9 cellular contexts compared by ENCODE assay signal in the genomic region with DNA sequence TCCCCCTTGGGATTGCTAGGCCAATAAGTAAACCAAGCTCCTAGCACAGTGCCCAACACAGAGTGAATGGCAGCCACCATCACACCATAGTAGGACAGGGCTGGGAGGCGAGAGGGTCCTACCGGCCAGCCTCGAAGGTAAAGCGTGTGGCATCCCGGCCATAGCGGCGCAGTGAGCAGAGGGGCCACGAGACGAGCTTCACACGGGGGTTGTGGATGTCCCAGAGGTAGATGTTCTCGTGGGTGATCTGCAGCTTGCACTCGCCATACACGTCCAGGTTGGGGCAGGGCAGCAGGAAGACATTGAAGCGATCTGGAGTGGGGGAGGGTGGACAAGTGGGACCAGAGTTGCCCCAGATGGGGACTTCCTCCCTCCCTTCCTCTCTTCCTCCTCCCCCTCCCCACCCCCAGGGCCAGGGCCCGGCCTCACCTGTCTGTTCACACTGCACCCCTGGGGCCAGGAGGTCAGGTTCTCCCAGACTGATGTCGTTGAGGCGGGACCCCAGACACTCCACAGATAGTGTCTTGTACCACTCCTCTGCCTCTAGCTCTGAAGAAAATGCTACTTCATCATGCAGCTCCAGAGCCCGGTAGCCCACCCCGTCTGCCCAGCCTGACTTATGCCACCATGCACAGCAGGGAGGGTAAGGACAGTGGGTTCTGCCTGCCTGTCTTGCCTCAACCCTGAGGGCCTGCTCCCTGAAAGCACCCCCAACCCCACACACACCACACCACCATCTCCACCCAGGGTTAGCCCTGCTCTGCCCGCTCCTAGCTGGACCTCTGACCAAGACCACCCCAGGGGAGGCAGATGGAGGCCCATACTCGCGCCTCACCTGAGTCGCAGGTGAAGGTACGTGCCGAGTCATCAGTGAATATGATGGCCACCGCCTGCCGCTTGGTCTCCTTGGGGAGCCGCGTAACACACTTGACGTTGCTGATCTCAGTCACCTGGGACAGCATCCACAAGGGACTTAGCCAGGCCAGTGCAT. TPM values are rescaled to one million over a fixed set of nuclear protein-coding genes. Genes with fewer than 3 reads are reported as not detected.
A peak's percentile ranks its signal among the peaks of the same experiment; 100 is the strongest.
DNase-seq lines count a peak whose midpoint lies in the region; ATAC-seq and TF ChIP-seq lines count a peak whose summit lies in the region.
"Had no signal": no experiment of that assay in that cellular context is flagged by ENCODE, and none has a peak within 500 bp of the region (broad histone marks: within the 10 kb centered on the region; RNA-seq: fewer than 3 reads in every experiment).

No MANE protein-coding gene starts in this region.

- H3K36me3 ChIP-seq in DND-41 (ENCODE audit: insufficient read depth, low read length) (peaks cover 32% of the 10 kb centered on the region), A673 (ENCODE audit: insufficient read depth, low read length, poor library complexity, severe bottlenecking) (peaks cover 43% of the 10 kb centered on the region), tibial nerve (peaks cover 0 to 55% (median 2%) of the 10 kb centered on the region in 3 donors)

- H4K20me1 ChIP-seq in DND-41 (ENCODE audit: insufficient read depth, low read length) = peaks cover 3% of the 10 kb centered on the region

- TF ChIP-seq CTCF in DND-41 (IDR thresholded peaks at IDR 0.05; ENCODE audit: borderline replicate concordance, extremely low read depth, low read length, poor library complexity, severe bottlenecking) = no peak
- TF ChIP-seq CTCF in A673 (conservative IDR thresholded peaks at IDR 0.05; ENCODE audit: low read depth, low read length) = no peak
- TF ChIP-seq CTCF in tibial nerve (IDR thresholded peaks at IDR 0.05) = no peak

- no peaks in the 10 kb centered on the region for H3K9me3 ChIP-seq in DND-41 (ENCODE audit: insufficient read depth, low read length, severe bottlenecking)
- no peaks in the 10 kb centered on the region for H3K9me3 ChIP-seq in A673 (ENCODE audit: low read depth, low read length, poor library complexity, severe bottlenecking)
- H3K9me3 ChIP-seq in tibial nerve = no peaks in the 10 kb centered on the region

- H3K27me3 ChIP-seq in DND-41 (ENCODE audit: insufficient read depth, low read length, poor library complexity) = no peaks in the 10 kb centered on the region
- no peaks in the 10 kb centered on the region for H3K27me3 ChIP-seq in A673 (replicated peaks; ENCODE audit: insufficient read depth, low read depth, low read length, poor library complexity)
- no peaks in the 10 kb centered on the region for H3K27me3 ChIP-seq in tibial nerve

- no peak overlapping the region for H3K4me3 ChIP-seq in DND-41 (ENCODE audit: low read depth in 1 of 2, low read length in 2 of 2)
- H3K4me3 ChIP-seq in A673 (ENCODE audit: low read depth, low read length, poor library complexity, severe bottlenecking) = no peak overlapping the region
- no peak overlapping the region for H3K4me3 ChIP-seq in tibial nerve

- H3K9ac ChIP-seq in DND-41 (ENCODE audit: low read depth, low read length) = no peak overlapping the region

- no peak overlapping the region for H2AFZ ChIP-seq in DND-41 (ENCODE audit: low read depth, low read length)

- no peaks in the 10 kb centered on the region for H3K79me2 ChIP-seq in DND-41 (ENCODE audit: insufficient read depth, low read length)

- no peak overlapping the region for H3K4me2 ChIP-seq in DND-41 (ENCODE audit: insufficient read depth, low read length)

- intact Hi-C loops in A673 (cut with micrococcal nuclease; ENCODE audit: unreplicated experiment) = no loop called here

- no peaks in the 10 kb centered on the region for H3K9me3 Mint-ChIP-seq in T-helper 2 cell treated with Interferon-gamma antibody and Interleukin-4, amounts not matched to agents 5 μg/mL and 100 μg/mL, for 36 hours
- no peaks in the 10 kb centered on the region for H3K9me3 Mint-ChIP-seq in activated CD4-positive, alpha-beta memory T cell treated with anti-CD3 and anti-CD28 coated beads, Interleukin-2, amount 10 ng/mL, durations not matched to agents 7 days and 5 days
- no peaks in the 10 kb centered on the region for H3K9me3 Mint-ChIP-seq in memory B cell

- CTCF ChIA-PET in activated CD4-positive, alpha-beta memory T cell treated with anti-CD3 and anti-CD28 coated beads, Interleukin-2, amount 10 ng/mL, durations not matched to agents 7 days and 5 days (lab: Charles Lee) = interaction anchor here (1.1 to 2.2 kb wide), 6 partner anchors 10 to 63 kb away, joined by 4 to 20 read pairs (median 5); partner anchors contain the start of genes CIAPIN1, COQ9 and POLR2C
- CTCF ChIA-PET in A673 (lab: Charles Lee) = no interaction called here

- WGBS in tibial nerve, 2 donors = 79 to 82% methylated on average over 30 of the region's 30 CpGs

- no peak for DNase-seq in T-helper 2 cell treated with Interferon-gamma antibody and Interleukin-4, amounts not matched to agents 5 μg/mL and 100 μg/mL, for 36 hours (ENCODE audit: low spot score)
- DNase-seq in T-helper 2 cell (no peak), DND-41 (no peak), memory B cell (ENCODE audit: low spot score in 2 of 2) (no peak), A673 (ENCODE audit: low spot score) (no peak), pons (ENCODE audit: low spot score) (no peak), tibial nerve (ENCODE audit: low spot score in 2 of 2) (no peak)
- no peak for DNase-seq in activated CD4-positive, alpha-beta memory T cell treated with anti-CD3 and anti-CD28 coated beads, Interleukin-2, amount 10 ng/mL, durations not matched to agents 7 days and 5 days
- DNase-seq: NCI-H146 had no signal

- H3K27ac Mint-ChIP-seq in T-helper 2 cell treated with Interferon-gamma antibody and Interleukin-4, amounts not matched to agents 5 μg/mL and 100 μg/mL, for 36 hours = peak overlapping the region; percentile 36
- H3K27ac Mint-ChIP-seq in activated CD4-positive, alpha-beta memory T cell treated with anti-CD3 and anti-CD28 coated beads, Interleukin-2, amount 10 ng/mL, durations not matched to agents 7 days and 5 days = peak overlapping the region; percentile 35
- H3K27ac Mint-ChIP-seq in memory B cell = peak overlapping the region; percentile 73

- BruUV-seq in A673 (replicated peaks; lab: Mats Ljungman, UMichigan) = no TSS peak

- H3K36me3 Mint-ChIP-seq in T-helper 2 cell treated with Interferon-gamma antibody and Interleukin-4, amounts not matched to agents 5 μg/mL and 100 μg/mL, for 36 hours (ENCODE audit: low read depth) = peaks cover 11% of the 10 kb centered on the region
- H3K36me3 Mint-ChIP-seq in activated CD4-positive, alpha-beta memory T cell treated with anti-CD3 and anti-CD28 coated beads, Interleukin-2, amount 10 ng/mL, durations not matched to agents 7 days and 5 days (ENCODE audit: low read depth) = peaks cover 17% of the 10 kb centered on the region
- peaks cover 10% of the 10 kb centered on the region for H3K36me3 Mint-ChIP-seq in memory B cell

- peak overlapping the region; percentile 34 for H3K4me3 Mint-ChIP-seq in T-helper 2 cell treated with Interferon-gamma antibody and Interleukin-4, amounts not matched to agents 5 μg/mL and 100 μg/mL, for 36 hours
- no peak overlapping the region for H3K4me3 Mint-ChIP-seq in activated CD4-positive, alpha-beta memory T cell treated with anti-CD3 and anti-CD28 coated beads, Interleukin-2, amount 10 ng/mL, durations not matched to agents 7 days and 5 days
- no peak overlapping the region for H3K4me3 Mint-ChIP-seq in memory B cell

- peaks cover 3% of the 10 kb centered on the region for H3K27me3 Mint-ChIP-seq in T-helper 2 cell treated with Interferon-gamma antibody and Interleukin-4, amounts not matched to agents 5 μg/mL and 100 μg/mL, for 36 hours (ENCODE audit: low read depth)
- no peaks in the 10 kb centered on the region for H3K27me3 Mint-ChIP-seq in activated CD4-positive, alpha-beta memory T cell treated with anti-CD3 and anti-CD28 coated beads, Interleukin-2, amount 10 ng/mL, durations not matched to agents 7 days and 5 days
- H3K27me3 Mint-ChIP-seq in memory B cell = peaks cover 2% of the 10 kb centered on the region

- H3K4me1 ChIP-seq in DND-41 (ENCODE audit: insufficient read depth, low read length) = no peaks in the 10 kb centered on the region
- H3K4me1 ChIP-seq in A673 (ENCODE audit: insufficient read depth, low read length, poor library complexity, severe bottlenecking) = peaks cover 30% of the 10 kb centered on the region
- H3K4me1 ChIP-seq in tibial nerve = peaks cover 0 to 70% (median 28%) of the 10 kb centered on the region in 4 donors

- peaks cover 10% of the 10 kb centered on the region for H3K4me1 Mint-ChIP-seq in T-helper 2 cell treated with Interferon-gamma antibody and Interleukin-4, amounts not matched to agents 5 μg/mL and 100 μg/mL, for 36 hours (ENCODE audit: low read depth)
- H3K4me1 Mint-ChIP-seq in activated CD4-positive, alpha-beta memory T cell treated with anti-CD3 and anti-CD28 coated beads, Interleukin-2, amount 10 ng/mL, durations not matched to agents 7 days and 5 days = peaks cover 18% of the 10 kb centered on the region
- peaks cover 21% of the 10 kb centered on the region for H3K4me1 Mint-ChIP-seq in memory B cell

- no peak for TF ChIP-seq EP300 in tibial nerve (IDR thresholded peaks at IDR 0.05)

- H3K27ac ChIP-seq in DND-41 (ENCODE audit: low read length) (no peak overlapping the region), A673 (ENCODE audit: low read depth, low read length, poor library complexity, severe bottlenecking) (no peak overlapping the region), tibial nerve (no peak overlapping the region)

- peak; percentile 8; the same call in 2 of the 3 replicates for ATAC-seq in DND-41 (ENCODE audit: insufficient read depth, low read depth)
- ATAC-seq in memory B cell (ENCODE audit: low read depth) = no peak

- POLR2A ChIA-PET in activated CD4-positive, alpha-beta memory T cell treated with anti-CD3 and anti-CD28 coated beads, Interleukin-2, amount 10 ng/mL, durations not matched to agents 7 days and 5 days (lab: Charles Lee) = interaction anchor here (1.3 to 5.7 kb wide), 4 partner anchors 8 to 62 kb away, joined by 3 to 30 read pairs (median 6); partner anchors contain the start of genes CIAPIN1, COQ9 and POLR2C
- POLR2A ChIA-PET in A673 (lab: Charles Lee; ENCODE audit: low non-redundant PET) = no interaction called here

- no peak for TF ChIP-seq POLR2A in tibial nerve (IDR thresholded peaks at IDR 0.05)

RNA-seq across cellular contexts. Expression of gene DOK4, which starts 11.3 kb away (rescaled TPM):
- 1 to 10 TPM; 2.5 to 3.4 TPM for total RNA-seq in activated CD4-positive, alpha-beta memory T cell treated with anti-CD3 and anti-CD28 coated beads, Interleukin-2, amount 10 ng/mL, durations not matched to agents 7 days and 5 days
- total RNA-seq in A673 (2021) (14.3 and 19.0 TPM in 2 replicates), tibial nerve (10 to 100 TPM; 22.8 to 33.1 (median 29.1) TPM)

RNA-seq across cellular contexts. Expression of gene POLR2C, which starts 12.5 kb away (rescaled TPM):
- total RNA-seq in activated CD4-positive, alpha-beta memory T cell treated with anti-CD3 and anti-CD28 coated beads, Interleukin-2, amount 10 ng/mL, durations not matched to agents 7 days and 5 days = 10 to 100 TPM; 47.8 to 48.8 TPM
- total RNA-seq in A673 (2021) = 96.2 and 110 TPM in 2 replicates
- 100 to 1,000 TPM in 3 of 4 donors, 10 to 100 TPM in 1; 77.1 to 146 (median 101) TPM for total RNA-seq in tibial nerve

RNA-seq across cellular contexts. Expression of gene COQ9, which starts 27.7 kb away (rescaled TPM):
- 10 to 100 TPM; 28.5 to 29.0 TPM for total RNA-seq in activated CD4-positive, alpha-beta memory T cell treated with anti-CD3 and anti-CD28 coated beads, Interleukin-2, amount 10 ng/mL, durations not matched to agents 7 days and 5 days
- total RNA-seq in A673 (2021) (65.6 and 69.7 TPM in 2 replicates), tibial nerve (10 to 100 TPM; 20.6 to 35.0 (median 27.5) TPM)

RNA-seq across cellular contexts. Expression of gene CIAPIN1, which starts 27.8 kb away (rescaled TPM):
- 10 to 100 TPM; 35.8 to 36.1 TPM for total RNA-seq in activated CD4-positive, alpha-beta memory T cell treated with anti-CD3 and anti-CD28 coated beads, Interleukin-2, amount 10 ng/mL, durations not matched to agents 7 days and 5 days
- total RNA-seq in A673 (2021) = 95.1 and 96.9 TPM in 2 replicates
- total RNA-seq in tibial nerve = 10 to 100 TPM; 23.4 to 26.7 (median 25.7) TPM
